In genomic region chr6:149046822-149047246, GRCh38 we compare ENCODE assay signal across 9 cellular contexts.
DNase-seq lines count a peak whose midpoint lies in the region; ATAC-seq and TF ChIP-seq lines count a peak whose summit lies in the region.
"Had no signal": no experiment of that assay in that cellular context is flagged by ENCODE, and none has a peak within 500 bp of the region (broad histone marks: within the 10 kb centered on the region; RNA-seq: fewer than 3 reads in every experiment).

No MANE protein-coding gene starts in this region.

- H3K4me3 ChIP-seq in foreskin fibroblast (ENCODE audit: low read depth in 1 of 2, low read length in 2 of 2): no peak overlapping the region

- peak; percentile 31 for DNase-seq in HT1080 (ENCODE audit: low read depth)
- peak; percentile 45 to 57 for DNase-seq in foreskin fibroblast
- no peak for DNase-seq in SIG-M5 treated with dmso at 0.1 percent for 504 hours (lab: John Stamatoyannopoulos, UW; ENCODE audit: unreplicated experiment)
- DNase-seq in NCI-H446 (lab: John Stamatoyannopoulos, UW): no peak
- DNase-seq in activated CD4-positive, CD25-positive, alpha-beta regulatory T cell treated with anti-CD3 and anti-CD28 coated beads, Interleukin-2, amount 50 U/mL, for 72 hours: no peak
- DNase-seq in DMS153 treated with DMSO at 0.1 percent for 48 hours (lab: John Stamatoyannopoulos, UW; ENCODE audit: unreplicated experiment): no peak
- DNase-seq: NCI-H1048 had no signal

- no peak for TF ChIP-seq CTCF in foreskin fibroblast (IDR thresholded peaks at IDR 0.05; ENCODE audit: low read depth, low read length)

- ATAC-seq in GM18499 (IDR thresholded peaks at IDR 0.05; ENCODE audit: insufficient read depth, unreplicated experiment) (peak; percentile 56), GM21619 (IDR thresholded peaks at IDR 0.05; ENCODE audit: unreplicated experiment) (peak; percentile 72)

Comparison
In these comparisons a context has a peak if more than half of its experiments do, and no peak if none do; other contexts are left out.
1. DNase-seq: peak in HT1080 (single experiment) and foreskin fibroblast (2 of 2); none in SIG-M5 treated with dmso at 0.1 percent for 504 hours (single experiment), NCI-H446 (0 of 2), activated CD4-positive, CD25-positive, alpha-beta regulatory T cell treated with anti-CD3 and anti-CD28 coated beads, Interleukin-2, amount 50 U/mL, for 72 hours (single experiment) and DMS153 treated with DMSO at 0.1 percent for 48 hours (single experiment).